ENCODE assay signal across 1 cellular context in genomic region chr14:91454155-91454554, GRCh38.
TF ChIP-seq lines count a peak whose summit lies in the region.

No MANE protein-coding gene starts in this region.

TF ChIP-seq in GM12878, 131 proteins besides CTCF, POLR2A, EP300 and RAD21:
- 0 out of 2 replicates have a peak, but pooled peaks have one; percentile 23 for TF ChIP-seq FOXM1 (IDR thresholded peaks at IDR 0.05; ENCODE audit: low read depth, low read length)
- no peak for TF ChIP-seq RCOR1 (conservative IDR thresholded peaks at IDR 0.05; ENCODE audit: low read depth, low read length)
